Comparison of ENCODE assay signal across 9 cellular contexts in genomic region chr3:4906107-4906621, GRCh38.
DNase-seq lines count a peak whose midpoint lies in the region; ATAC-seq and TF ChIP-seq lines count a peak whose summit lies in the region.
"Had no signal": no experiment of that assay in that cellular context is flagged by ENCODE, and none has a peak within 500 bp of the region (broad histone marks: within the 10 kb centered on the region; RNA-seq: fewer than 3 reads in every experiment).

No MANE protein-coding gene starts in this region.

- H3K27me3 Mint-ChIP-seq in activated T-helper 1 cell treated with anti-CD3 and anti-CD28 coated beads, Interleukin-12 subunit alpha, Interleukin-12 subunit beta, Interleukin-2, Interleukin-4 antibody, amounts not matched to agents 30 ng/mL and 10 ng/mL and 1 ng/mL, durations not matched to agents 14 hours and 24 hours and 36 hours (ENCODE audit: insufficient read depth): no peaks in the 10 kb centered on the region
- no peaks in the 10 kb centered on the region for H3K27me3 Mint-ChIP-seq in mesothelial cell of epicardium (ENCODE audit: low read depth)

- DNase-seq in NCI-H1105 (lab: John Stamatoyannopoulos, UW): peak; percentile 17
- DNase-seq in activated T-helper 1 cell treated with anti-CD3 and anti-CD28 coated beads, Interleukin-12 subunit alpha, Interleukin-12 subunit beta, Interleukin-2, Interleukin-4 antibody, amounts not matched to agents 30 ng/mL and 10 ng/mL and 1 ng/mL, durations not matched to agents 14 hours and 24 hours and 36 hours (ENCODE audit: low spot score): no peak
- DNase-seq in mesothelial cell of epicardium (ENCODE audit: low spot score in 2 of 2, unreplicated experiment in 2 of 2): no peak
- no peak for DNase-seq in DMS53 treated with DMSO at 0.1 percent for 48 hours (lab: John Stamatoyannopoulos, UW; ENCODE audit: unreplicated experiment)
- DNase-seq in SW480 (ENCODE audit: low spot score): no peak
- no peak for DNase-seq in NCI-H526 treated with DMSO at 0.1 percent for 48 hours (lab: John Stamatoyannopoulos, UW)
- DNase-seq: dorsolateral prefrontal cortex had no signal

- H3K4me1 Mint-ChIP-seq in activated T-helper 1 cell treated with anti-CD3 and anti-CD28 coated beads, Interleukin-12 subunit alpha, Interleukin-12 subunit beta, Interleukin-2, Interleukin-4 antibody, amounts not matched to agents 30 ng/mL and 10 ng/mL and 1 ng/mL, durations not matched to agents 14 hours and 24 hours and 36 hours (ENCODE audit: low read depth): peaks cover 90% of the 10 kb centered on the region
- peaks cover 58% of the 10 kb centered on the region for H3K4me1 Mint-ChIP-seq in mesothelial cell of epicardium

- H3K9me3 Mint-ChIP-seq in activated T-helper 1 cell treated with anti-CD3 and anti-CD28 coated beads, Interleukin-12 subunit alpha, Interleukin-12 subunit beta, Interleukin-2, Interleukin-4 antibody, amounts not matched to agents 30 ng/mL and 10 ng/mL and 1 ng/mL, durations not matched to agents 14 hours and 24 hours and 36 hours: peaks cover 6% of the 10 kb centered on the region
- H3K9me3 Mint-ChIP-seq in mesothelial cell of epicardium: no peaks in the 10 kb centered on the region

- no peak for TF ChIP-seq CTCF in mesothelial cell of epicardium (IDR thresholded peaks at IDR 0.05; ENCODE audit: unreplicated experiment)

- H3K4me3 Mint-ChIP-seq in activated T-helper 1 cell treated with anti-CD3 and anti-CD28 coated beads, Interleukin-12 subunit alpha, Interleukin-12 subunit beta, Interleukin-2, Interleukin-4 antibody, amounts not matched to agents 30 ng/mL and 10 ng/mL and 1 ng/mL, durations not matched to agents 14 hours and 24 hours and 36 hours: peak overlapping the region; percentile 64
- no peak overlapping the region for H3K4me3 Mint-ChIP-seq in mesothelial cell of epicardium

- H3K27ac Mint-ChIP-seq in activated T-helper 1 cell treated with anti-CD3 and anti-CD28 coated beads, Interleukin-12 subunit alpha, Interleukin-12 subunit beta, Interleukin-2, Interleukin-4 antibody, amounts not matched to agents 30 ng/mL and 10 ng/mL and 1 ng/mL, durations not matched to agents 14 hours and 24 hours and 36 hours: peak overlapping the region; percentile 94
- H3K27ac Mint-ChIP-seq in mesothelial cell of epicardium: peak overlapping the region; percentile 15

- ATAC-seq in GM18520 (IDR thresholded peaks at IDR 0.05; ENCODE audit: unreplicated experiment): peak; percentile 34
- no peak for ATAC-seq in HG02852 (IDR thresholded peaks at IDR 0.05; ENCODE audit: unreplicated experiment)

- peaks cover 15% of the 10 kb centered on the region for H3K36me3 Mint-ChIP-seq in activated T-helper 1 cell treated with anti-CD3 and anti-CD28 coated beads, Interleukin-12 subunit alpha, Interleukin-12 subunit beta, Interleukin-2, Interleukin-4 antibody, amounts not matched to agents 30 ng/mL and 10 ng/mL and 1 ng/mL, durations not matched to agents 14 hours and 24 hours and 36 hours (ENCODE audit: low read depth)
- no peaks in the 10 kb centered on the region for H3K36me3 Mint-ChIP-seq in mesothelial cell of epicardium

- intact Hi-C loops in activated T-helper 1 cell treated with anti-CD3 and anti-CD28 coated beads, Interleukin-12 subunit alpha, Interleukin-12 subunit beta, Interleukin-2, Interleukin-4 antibody, amounts not matched to agents 30 ng/mL and 10 ng/mL and 1 ng/mL, durations not matched to agents 14 hours and 24 hours and 36 hours (cut with micrococcal nuclease): loop anchor here (1.0 to 5.0 kb wide), 5 partner anchors 56 to 499 kb away; partner anchors contain the start of gene ARL8B
